In genomic region chr12:79487386-79488110, GRCh38 we compare ENCODE assay signal across 15 cellular contexts.
DNase-seq lines count a peak whose midpoint lies in the region; ATAC-seq and TF ChIP-seq lines count a peak whose summit lies in the region.
"Had no signal": no experiment of that assay in that cellular context is flagged by ENCODE, and none has a peak within 500 bp of the region (broad histone marks: within the 10 kb centered on the region; RNA-seq: fewer than 3 reads in every experiment).

No MANE protein-coding gene starts in this region.

- no peaks in the 10 kb centered on the region for H3K36me3 Mint-ChIP-seq in activated naive CD8-positive, alpha-beta T cell treated with anti-CD3 and anti-CD28 coated beads, Interleukin-2, amount 50 U/mL, for 24 hours (ENCODE audit: low read depth)
- H3K36me3 Mint-ChIP-seq: CD8-positive, alpha-beta T cell had no signal

- H3K9me3 ChIP-seq in adipocyte (ENCODE audit: control insufficient read depth, low read length) = no peaks in the 10 kb centered on the region
- no peaks in the 10 kb centered on the region for H3K9me3 ChIP-seq in SK-N-SH
- H3K9me3 ChIP-seq: BLaER1 treated with 17β-estradiol and CSF1 and Interleukin-3, amounts not matched to agents 10 nM and 100 nM had no signal

- H3K4me1 ChIP-seq in adipocyte (ENCODE audit: control insufficient read depth, insufficient read depth, low read length) (no peaks in the 10 kb centered on the region), SK-N-SH (ENCODE audit: control insufficient read depth in 1 of 2, insufficient read depth in 2 of 2, low read depth in 1 of 2, low read length in 1 of 2) (no peaks in the 10 kb centered on the region)
- H3K4me1 ChIP-seq: BLaER1 treated with 17β-estradiol and CSF1 and Interleukin-3, amounts not matched to agents 10 nM and 100 nM had no signal

- no peaks in the 10 kb centered on the region for H3K9me2 ChIP-seq in SK-N-SH

- H3K27ac ChIP-seq in SK-N-SH (ENCODE audit: low read depth in 2 of 2, low read length in 1 of 2) = no peak overlapping the region
- H3K27ac ChIP-seq: BLaER1 treated with 17β-estradiol and CSF1 and Interleukin-3, amounts not matched to agents 10 nM and 100 nM; HL-60 had no signal

- DNase-seq in adipocyte (ENCODE audit: low read depth) (peak; percentile 14), fibroblast of peridontal ligament (ENCODE audit: extremely low read depth) (peak; percentile 58), retina (peak; percentile 18), SK-N-SH (no peak)
- no peak for DNase-seq in activated naive CD8-positive, alpha-beta T cell treated with anti-CD3 and anti-CD28 coated beads, Interleukin-2, amount 50 U/mL, for 24 hours
- DNase-seq: Calu3; CD8-positive, alpha-beta T cell; DMS79 treated with DMSO at 0.1 percent for 48 hours; HCEC 1CT had no signal

- H3K4me1 Mint-ChIP-seq in activated naive CD8-positive, alpha-beta T cell treated with anti-CD3 and anti-CD28 coated beads, Interleukin-2, amount 50 U/mL, for 24 hours = no peaks in the 10 kb centered on the region
- H3K4me1 Mint-ChIP-seq: B cell had no signal

- H3K36me3 ChIP-seq in adipocyte (ENCODE audit: control insufficient read depth, insufficient read depth, low read length, severe bottlenecking) (no peaks in the 10 kb centered on the region), SK-N-SH (replicated peaks in 1 of 2; ENCODE audit: control insufficient read depth in 1 of 2, insufficient read depth in 2 of 2, low read length in 1 of 2) (no peaks in the 10 kb centered on the region)
- H3K36me3 ChIP-seq: BLaER1 treated with 17β-estradiol and CSF1 and Interleukin-3, amounts not matched to agents 10 nM and 100 nM had no signal

- H3K27ac Mint-ChIP-seq in activated naive CD8-positive, alpha-beta T cell treated with anti-CD3 and anti-CD28 coated beads, Interleukin-2, amount 50 U/mL, for 24 hours = no peak overlapping the region
- H3K27ac Mint-ChIP-seq: B cell; CD8-positive, alpha-beta T cell; GM23338 had no signal

- H3K4me3 ChIP-seq in adipocyte (ENCODE audit: low read length) (no peak overlapping the region), SK-N-SH (ENCODE audit: low read depth in 2 of 2, low read length in 1 of 2) (no peak overlapping the region)
- H3K4me3 ChIP-seq: BLaER1 treated with 17β-estradiol and CSF1 and Interleukin-3, amounts not matched to agents 10 nM and 100 nM; GM12878; GM23338 had no signal

- no peak for ATAC-seq in GM19452 (IDR thresholded peaks at IDR 0.05; ENCODE audit: unreplicated experiment)
- no peak for ATAC-seq in activated naive CD8-positive, alpha-beta T cell treated with anti-CD3 and anti-CD28 coated beads, Interleukin-2, amount 50 U/mL, for 24 hours
- ATAC-seq: CD8-positive, alpha-beta T cell; GM12878; GM23338 had no signal

- peaks cover 5% of the 10 kb centered on the region for H3K9me3 Mint-ChIP-seq in activated naive CD8-positive, alpha-beta T cell treated with anti-CD3 and anti-CD28 coated beads, Interleukin-2, amount 50 U/mL, for 24 hours
- H3K9me3 Mint-ChIP-seq: GM23338 had no signal

- H2AFZ ChIP-seq in SK-N-SH (ENCODE audit: low read depth) = no peak overlapping the region
- H2AFZ ChIP-seq: GM23338 had no signal

- H3K27me3 ChIP-seq in adipocyte (replicated peaks; ENCODE audit: control insufficient read depth, insufficient read depth, low read length) (no peaks in the 10 kb centered on the region), SK-N-SH (ENCODE audit: insufficient read depth) (no peaks in the 10 kb centered on the region)
- H3K27me3 ChIP-seq: BLaER1 treated with 17β-estradiol and CSF1 and Interleukin-3, amounts not matched to agents 10 nM and 100 nM had no signal

- no peaks in the 10 kb centered on the region for H3F3A ChIP-seq in SK-N-SH (replicated peaks; ENCODE audit: insufficient read depth)

- TF ChIP-seq CTCF in SK-N-SH (IDR thresholded peaks at IDR 0.05) = no peak

- H3K79me2 ChIP-seq in SK-N-SH (ENCODE audit: insufficient read depth) = no peaks in the 10 kb centered on the region

- POLR2A ChIA-PET in SK-N-SH (lab: Yijun Ruan, JAX) = no interaction called here

- no peaks in the 10 kb centered on the region for H3K27me3 Mint-ChIP-seq in activated naive CD8-positive, alpha-beta T cell treated with anti-CD3 and anti-CD28 coated beads, Interleukin-2, amount 50 U/mL, for 24 hours
- H3K27me3 Mint-ChIP-seq: B cell had no signal

- H3K4me2 ChIP-seq in SK-N-SH = no peak overlapping the region
- H3K4me2 ChIP-seq: BLaER1 treated with 17β-estradiol and CSF1 and Interleukin-3, amounts not matched to agents 10 nM and 100 nM; GM23338 had no signal

- 41% methylated on average over 3 of the region's 3 CpGs for WGBS in SK-N-SH (ENCODE audit: low lambda C conversion rate)

- TF ChIP-seq RAD21 in SK-N-SH (IDR thresholded peaks at IDR 0.05; ENCODE audit: low read length) = no peak

- no peak for TF ChIP-seq EP300 in SK-N-SH (IDR thresholded peaks at IDR 0.05; ENCODE audit: borderline replicate concordance in 1 of 2, low read depth in 1 of 2, low read length in 1 of 2)

- H4K20me1 ChIP-seq in SK-N-SH (ENCODE audit: insufficient read depth) = no peaks in the 10 kb centered on the region
- H4K20me1 ChIP-seq: BLaER1 treated with 17β-estradiol and CSF1 and Interleukin-3, amounts not matched to agents 10 nM and 100 nM had no signal

- H3K4me3 Mint-ChIP-seq in activated naive CD8-positive, alpha-beta T cell treated with anti-CD3 and anti-CD28 coated beads, Interleukin-2, amount 50 U/mL, for 24 hours = no peak overlapping the region
- H3K4me3 Mint-ChIP-seq: B cell; CD8-positive, alpha-beta T cell; GM23338 had no signal

- no peak overlapping the region for H3K9ac ChIP-seq in adipocyte (ENCODE audit: low read length)
- no peak overlapping the region for H3K9ac ChIP-seq in SK-N-SH
- H3K9ac ChIP-seq: BLaER1 treated with 17β-estradiol and CSF1 and Interleukin-3, amounts not matched to agents 10 nM and 100 nM had no signal

- CTCF ChIA-PET in SK-N-SH (lab: Yijun Ruan, JAX) = no interaction called here

TF ChIP-seq in SK-N-SH, 30 proteins besides CTCF, POLR2A, EP300 and RAD21:
- TF ChIP-seq USF1 (IDR thresholded peaks at IDR 0.05; ENCODE audit: borderline replicate concordance, low read depth) = no peak
- TF ChIP-seq ZBTB33 (IDR thresholded peaks at IDR 0.05; ENCODE audit: borderline replicate concordance, low read depth) = no peak
- no peak for TF ChIP-seq RCOR1 (IDR thresholded peaks at IDR 0.05; ENCODE audit: low read length)
- TF ChIP-seq NRF1 (IDR thresholded peaks at IDR 0.05; ENCODE audit: low read depth, low read length) = no peak
- no peak for TF ChIP-seq IRF3 (IDR thresholded peaks at IDR 0.05; ENCODE audit: low read depth, low read length)
- no peak for TF ChIP-seq TEAD4 (IDR thresholded peaks at IDR 0.05; ENCODE audit: borderline replicate concordance, insufficient read depth)
- no peak for TF ChIP-seq FOSL2 (IDR thresholded peaks at IDR 0.05; ENCODE audit: borderline replicate concordance, low read depth)
- TF ChIP-seq TCF12 (IDR thresholded peaks at IDR 0.05) = no peak
- no peak for TF ChIP-seq ELF1 (IDR thresholded peaks at IDR 0.05)
- TF ChIP-seq MEF2A (IDR thresholded peaks at IDR 0.05; ENCODE audit: borderline replicate concordance, low read depth) = no peak
- no peak for TF ChIP-seq TAF1 (IDR thresholded peaks at IDR 0.05; ENCODE audit: borderline replicate concordance, low read depth, low read length)
- TF ChIP-seq MAX (IDR thresholded peaks at IDR 0.05; ENCODE audit: low read depth) = no peak
- TF ChIP-seq NFIC (IDR thresholded peaks at IDR 0.05; ENCODE audit: borderline replicate concordance) = no peak

Comparison
In these comparisons a context has a peak if more than half of its experiments do, and no peak if none do; other contexts are left out.
1. DNase-seq: peak in adipocyte (single experiment), fibroblast of peridontal ligament (single experiment) and retina (single experiment); none in SK-N-SH (single experiment) and activated naive CD8-positive, alpha-beta T cell treated with anti-CD3 and anti-CD28 coated beads, Interleukin-2, amount 50 U/mL, for 24 hours (single experiment).